In genomic region chr2:55811048-55811447, GRCh38 we compare ENCODE assay signal across 24 cellular contexts.
DNase-seq lines count a peak whose midpoint lies in the region; ATAC-seq and TF ChIP-seq lines count a peak whose summit lies in the region.
"Had no signal": no experiment of that assay in that cellular context is flagged by ENCODE, and none has a peak within 500 bp of the region (broad histone marks: within the 10 kb centered on the region; RNA-seq: fewer than 3 reads in every experiment).

No MANE protein-coding gene starts in this region.

- H3K27ac ChIP-seq in RWPE2 (ENCODE audit: poor library complexity, severe bottlenecking) (peak overlapping the region; percentile 37), subcutaneous abdominal adipose tissue (ENCODE audit: low read depth, low read length) (peak overlapping the region; percentile 13)
- H3K27ac ChIP-seq: esophagus muscularis mucosa, parathyroid adenoma, Peyer's patch, spleen, transverse colon had no signal

- TF ChIP-seq CTCF in RWPE2 (IDR thresholded peaks at IDR 0.05; ENCODE audit: poor library complexity, severe bottlenecking) (no peak), fibroblast of pulmonary artery (IDR thresholded peaks at IDR 0.05; ENCODE audit: low read length, missing control alignments) (no peak)

- no peak for ATAC-seq in RWPE2 (ENCODE audit: low read depth)
- ATAC-seq: activated CD4-positive, CD25-positive, alpha-beta regulatory T cell treated with anti-CD3 and anti-CD28 coated beads, Interleukin-2, amount 50 U/mL, for 24 hours; activated CD8-positive, alpha-beta T cell treated with anti-CD3 and anti-CD28 coated beads for 36 hours; effector memory CD8-positive, alpha-beta T cell; T-cell had no signal

- DNase-seq in EH (ENCODE audit: low read depth) = peak; percentile 25
- no peak for DNase-seq in RWPE2 (ENCODE audit: low spot score)
- peak; percentile 31 for DNase-seq in fibroblast of pulmonary artery (ENCODE audit: low read depth)
- no peak for DNase-seq in hypothalamus (lab: John Stamatoyannopoulos, UW)
- DNase-seq in NCI-H2081 treated with DMSO at 0.1 percent for 48 hours (lab: John Stamatoyannopoulos, UW) = no peak
- no peak for DNase-seq in NCI-H345 treated with DMSO at 0.1 percent for 48 hours (lab: John Stamatoyannopoulos, UW; ENCODE audit: unreplicated experiment)
- DNase-seq: activated CD8-positive, alpha-beta T cell treated with anti-CD3 and anti-CD28 coated beads for 36 hours; aorta; CD4-positive, CD25-positive, alpha-beta regulatory T cell; cortex of kidney; effector memory CD8-positive, alpha-beta T cell; HFFc6; NCI-H1105; NCI-H187 treated with DMSO at 0.1 percent for 48 hours; nephron progenitor cell; Peyer's patch; spleen; T-cell; transverse colon had no signal

- no peak overlapping the region for H3K4me3 ChIP-seq in RWPE2 (ENCODE audit: severe bottlenecking)
- no peak overlapping the region for H3K4me3 ChIP-seq in fibroblast of pulmonary artery (replicated peaks; ENCODE audit: low read depth, low read length)
- no peak overlapping the region for H3K4me3 ChIP-seq in subcutaneous abdominal adipose tissue (ENCODE audit: low read depth in 1 of 5, low read length in 5 of 5)
- H3K4me3 ChIP-seq: esophagus muscularis mucosa, lung, Peyer's patch, spleen, transverse colon had no signal

- H3K27me3 ChIP-seq in RWPE2 (ENCODE audit: insufficient read depth, poor library complexity, severe bottlenecking) = no peaks in the 10 kb centered on the region
- H3K27me3 ChIP-seq in subcutaneous abdominal adipose tissue (ENCODE audit: control insufficient read depth in 5 of 5, insufficient read depth in 4 of 5, low read length in 5 of 5) = no peaks in the 10 kb centered on the region
- H3K27me3 ChIP-seq: esophagus muscularis mucosa, Peyer's patch, spleen, transverse colon had no signal

- no peaks in the 10 kb centered on the region for H3K9me3 ChIP-seq in RWPE2 (ENCODE audit: severe bottlenecking)
- no peaks in the 10 kb centered on the region for H3K9me3 ChIP-seq in subcutaneous abdominal adipose tissue (ENCODE audit: control insufficient read depth in 5 of 5, low read length in 5 of 5)
- H3K9me3 ChIP-seq: Peyer's patch, transverse colon had no signal

- no peak overlapping the region for H3K9ac ChIP-seq in subcutaneous abdominal adipose tissue (ENCODE audit: low read length in 5 of 5)
- H3K9ac ChIP-seq: parathyroid adenoma had no signal

- H3K4me1 ChIP-seq in RWPE2 (ENCODE audit: insufficient read depth, poor library complexity, severe bottlenecking) = peaks cover 10% of the 10 kb centered on the region
- peaks cover 0 to 25% (median 14%) of the 10 kb centered on the region in 5 donors for H3K4me1 ChIP-seq in subcutaneous abdominal adipose tissue (ENCODE audit: control insufficient read depth in 5 of 5, insufficient read depth in 5 of 5, low read length in 5 of 5)
- H3K4me1 ChIP-seq: parathyroid adenoma, Peyer's patch, spleen, transverse colon had no signal

- H3K36me3 ChIP-seq in RWPE2 (ENCODE audit: low read depth) (no peaks in the 10 kb centered on the region), subcutaneous abdominal adipose tissue (ENCODE audit: control insufficient read depth in 5 of 5, insufficient read depth in 5 of 5, low read length in 5 of 5) (no peaks in the 10 kb centered on the region)
- H3K36me3 ChIP-seq: esophagus muscularis mucosa, Peyer's patch, spleen, transverse colon had no signal

Comparison
In these comparisons a context has a peak if more than half of its experiments do, and no peak if none do; other contexts are left out.
1. DNase-seq: peak in EH (single experiment) and fibroblast of pulmonary artery (single experiment); none in RWPE2 (single experiment), hypothalamus (0 of 51), NCI-H2081 treated with DMSO at 0.1 percent for 48 hours (single experiment) and NCI-H345 treated with DMSO at 0.1 percent for 48 hours (single experiment).